In the genomic region with DNA sequence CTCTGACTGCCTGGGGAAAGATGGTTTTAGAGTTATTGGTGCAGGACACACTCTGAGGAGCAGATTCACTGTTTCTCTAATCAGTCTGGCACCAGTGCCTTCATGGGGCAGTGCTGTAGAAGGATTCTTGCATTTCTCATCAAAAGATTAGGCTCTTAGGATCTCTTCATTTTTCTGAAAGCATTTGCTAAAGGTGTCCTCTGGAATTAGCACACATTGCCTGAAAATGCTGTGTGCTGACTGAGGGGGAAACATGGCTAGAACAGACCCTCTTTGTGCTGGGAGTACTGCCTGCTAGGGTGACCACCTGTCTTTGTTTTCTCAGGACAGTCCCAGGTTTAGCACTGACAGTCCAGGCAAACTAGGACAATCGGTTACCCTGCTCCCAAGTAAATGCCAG, we compare ENCODE assay signal across 22 cellular contexts.
"Had no signal": no experiment of that assay in that cellular context is flagged by ENCODE, and none has a peak within 500 bp of the region (broad histone marks: within the 10 kb centered on the region; RNA-seq: fewer than 3 reads in every experiment).

No MANE protein-coding gene starts in this region.

- H3K4me3 Mint-ChIP-seq: activated naive CD8-positive, alpha-beta T cell treated with anti-CD3 and anti-CD28 coated beads, Interleukin-2, amount 10 ng/mL, durations not matched to agents 7 days and 5 days; activated T-cell treated with anti-CD3 and anti-CD28 coated beads, Interleukin-2, amount 50 U/mL, for 24 hours; activated T-helper 17 cell treated with anti-CD3 and anti-CD28 coated beads, Interleukin-2, amount 50 U/mL, for 72 hours; dendritic cell treated with granulocyte-macrophage colony-stimulating factor and Interleukin-4, amounts not matched to agents 40 ng/mL and 50 ng/mL, for 4 days; T-cell; WTC11 had no signal

- FAIRE-seq: TTC549, urothelium cell line had no signal

- ATAC-seq: activated T-helper 17 cell treated with anti-CD3 and anti-CD28 coated beads, Interleukin-2, amount 50 U/mL, for 72 hours; foreskin keratinocyte; SK-N-SH treated with all-trans-retinoic acid at 6 μM for 48 hours; stimulated activated naive CD8-positive, alpha-beta T cell treated with anti-CD3 and anti-CD28 coated beads, Interleukin-15, Interleukin-2, amounts not matched to agents 100 U/mL and 50 U/mL, for 24 hours; T-cell; WTC11 had no signal

- H3K27me3 Mint-ChIP-seq: activated T-cell treated with anti-CD3 and anti-CD28 coated beads, Interleukin-2, amount 50 U/mL, for 24 hours; activated T-helper 17 cell treated with anti-CD3 and anti-CD28 coated beads, Interleukin-2, amount 50 U/mL, for 72 hours; dendritic cell treated with granulocyte-macrophage colony-stimulating factor and Interleukin-4, amounts not matched to agents 40 ng/mL and 50 ng/mL, for 4 days; T-cell had no signal

- H3K36me3 ChIP-seq: left ventricle myocardium inferior, sigmoid colon had no signal

- DNase-seq: activated CD8-positive, alpha-beta memory T cell treated with anti-CD3 and anti-CD28 coated beads, Interleukin-2, amount 50 U/mL, for 4 hours; activated naive CD4-positive, alpha-beta T cell treated with Interleukin-2 at 50 U/mL for 16 hours; activated naive CD8-positive, alpha-beta T cell treated with anti-CD3 and anti-CD28 coated beads, Interleukin-2, amount 10 ng/mL, durations not matched to agents 7 days and 5 days; activated T-cell treated with anti-CD3 and anti-CD28 coated beads, Interleukin-2, amount 50 U/mL, for 24 hours; amniotic stem cell; effector CD4-positive, alpha-beta T cell; erythroblast; foreskin keratinocyte; hippocampal formation; kidney glomerular epithelial cell; left ventricle myocardium inferior; nucleus accumbens; sigmoid colon; stimulated activated CD4-positive, alpha-beta T cell treated with anti-CD3 and anti-CD28 coated beads, Interleukin-2, amount 100 ng/mL, for 48 hours; stimulated activated naive CD8-positive, alpha-beta T cell treated with anti-CD3 and anti-CD28 coated beads, Interleukin-15, Interleukin-2, amounts not matched to agents 100 U/mL and 50 U/mL, for 24 hours; T-cell had no signal

- H3K9me3 ChIP-seq: sigmoid colon had no signal

- H3K27ac ChIP-seq: foreskin keratinocyte had no signal

- H3K27ac Mint-ChIP-seq: activated naive CD8-positive, alpha-beta T cell treated with anti-CD3 and anti-CD28 coated beads, Interleukin-2, amount 10 ng/mL, durations not matched to agents 7 days and 5 days; activated T-cell treated with anti-CD3 and anti-CD28 coated beads, Interleukin-2, amount 50 U/mL, for 24 hours; activated T-helper 17 cell treated with anti-CD3 and anti-CD28 coated beads, Interleukin-2, amount 50 U/mL, for 72 hours; dendritic cell treated with granulocyte-macrophage colony-stimulating factor and Interleukin-4, amounts not matched to agents 40 ng/mL and 50 ng/mL, for 4 days; T-cell; WTC11 had no signal

- H3K4me3 ChIP-seq: left ventricle myocardium inferior, sigmoid colon had no signal

- H3K4me1 ChIP-seq: foreskin keratinocyte, sigmoid colon had no signal

- H3K27me3 ChIP-seq: foreskin keratinocyte, sigmoid colon had no signal
